15 cellular contexts compared by ENCODE assay signal in genomic region chr4:15318621-15319348, GRCh38.
A peak's percentile ranks its signal among the peaks of the same experiment; 100 is the strongest.
DNase-seq lines count a peak whose midpoint lies in the region; ATAC-seq and TF ChIP-seq lines count a peak whose summit lies in the region.
"Had no signal": no experiment of that assay in that cellular context is flagged by ENCODE, and none has a peak within 500 bp of the region (broad histone marks: within the 10 kb centered on the region; RNA-seq: fewer than 3 reads in every experiment).

No MANE protein-coding gene starts in this region.

- H3K9me3 ChIP-seq in smooth muscle cell (replicated peaks; ENCODE audit: low read depth) = no peaks in the 10 kb centered on the region
- H3K9me3 ChIP-seq: BLaER1 treated with 17β-estradiol and CSF1 and Interleukin-3, amounts not matched to agents 10 nM and 100 nM had no signal

- H3K27ac Mint-ChIP-seq in natural killer cell treated with Interleukin-12 subunit alpha and Interleukin-12 subunit beta and Interleukin-15 and Interleukin-18, amount 100 ng/mL, for 72 hours = no peak overlapping the region

- no peaks in the 10 kb centered on the region for H3K36me3 Mint-ChIP-seq in natural killer cell treated with Interleukin-12 subunit alpha and Interleukin-12 subunit beta and Interleukin-15 and Interleukin-18, amount 100 ng/mL, for 72 hours

- H3K4me1 Mint-ChIP-seq in natural killer cell treated with Interleukin-12 subunit alpha and Interleukin-12 subunit beta and Interleukin-15 and Interleukin-18, amount 100 ng/mL, for 72 hours (ENCODE audit: low read depth in 2 of 2) = no peaks in the 10 kb centered on the region

- H4K20me1 ChIP-seq in smooth muscle cell (ENCODE audit: low read depth) = no peaks in the 10 kb centered on the region
- H4K20me1 ChIP-seq: BLaER1 treated with 17β-estradiol and CSF1 and Interleukin-3, amounts not matched to agents 10 nM and 100 nM had no signal

- no peaks in the 10 kb centered on the region for H3K9me3 Mint-ChIP-seq in natural killer cell treated with Interleukin-12 subunit alpha and Interleukin-12 subunit beta and Interleukin-15 and Interleukin-18, amount 100 ng/mL, for 72 hours

- H3K9ac ChIP-seq in smooth muscle cell (ENCODE audit: low read depth) = no peak overlapping the region
- H3K9ac ChIP-seq: BLaER1 treated with 17β-estradiol and CSF1 and Interleukin-3, amounts not matched to agents 10 nM and 100 nM had no signal

- peaks cover 6% of the 10 kb centered on the region for H3K4me1 ChIP-seq in smooth muscle cell (ENCODE audit: low read depth)
- H3K4me1 ChIP-seq: BLaER1 treated with 17β-estradiol and CSF1 and Interleukin-3, amounts not matched to agents 10 nM and 100 nM had no signal

- ATAC-seq in natural killer cell treated with Interleukin-12 subunit alpha and Interleukin-12 subunit beta and Interleukin-15 and Interleukin-18, amount 100 ng/mL, for 72 hours = no peak
- ATAC-seq: HCT116, K562, Right ventricle myocardium inferior had no signal

- H3F3A ChIP-seq in smooth muscle cell (ENCODE audit: low read depth) = no peaks in the 10 kb centered on the region

- peaks cover 8 to 19% of the 10 kb centered on the region in 2 donors for H3K27me3 Mint-ChIP-seq in natural killer cell treated with Interleukin-12 subunit alpha and Interleukin-12 subunit beta and Interleukin-15 and Interleukin-18, amount 100 ng/mL, for 72 hours

- H3K4me3 Mint-ChIP-seq in natural killer cell treated with Interleukin-12 subunit alpha and Interleukin-12 subunit beta and Interleukin-15 and Interleukin-18, amount 100 ng/mL, for 72 hours = no peak overlapping the region

- DNase-seq in EL = peak; percentile 69
- DNase-seq in RPMI7951 (ENCODE audit: low read depth) = peak; percentile 69
- peak; percentile 74 for DNase-seq in fibroblast of peridontal ligament (ENCODE audit: extremely low read depth)
- no peak for DNase-seq in smooth muscle cell (lab: John Stamatoyannopoulos, UW; ENCODE audit: unreplicated experiment)
- DNase-seq in NCI-H510A treated with DMSO at 0.1 percent for 48 hours (lab: John Stamatoyannopoulos, UW) = no peak
- no peak for DNase-seq in GM03348 (ENCODE audit: low spot score)
- no peak for DNase-seq in natural killer cell treated with Interleukin-12 subunit alpha and Interleukin-12 subunit beta and Interleukin-15 and Interleukin-18, amount 100 ng/mL, for 72 hours (ENCODE audit: low spot score)
- DNase-seq: ACHN, NCI-H1092, NCI-H1694 treated with DMSO at 0.1 percent for 48 hours, NCI-H748 treated with DMSO at 0.1 percent for 48 hours had no signal

- no peak for TF ChIP-seq CTCF in smooth muscle cell (IDR thresholded peaks at IDR 0.05; ENCODE audit: borderline replicate concordance, insufficient read depth, poor library complexity, severe bottlenecking)

- H3K27ac ChIP-seq in smooth muscle cell (ENCODE audit: low read depth) = no peak overlapping the region
- H3K27ac ChIP-seq: BLaER1 treated with 17β-estradiol and CSF1 and Interleukin-3, amounts not matched to agents 10 nM and 100 nM had no signal

- H3K27me3 ChIP-seq in smooth muscle cell (ENCODE audit: low read depth) = no peaks in the 10 kb centered on the region
- H3K27me3 ChIP-seq: BLaER1 treated with 17β-estradiol and CSF1 and Interleukin-3, amounts not matched to agents 10 nM and 100 nM had no signal

- no peak overlapping the region for H3K4me3 ChIP-seq in smooth muscle cell
- H3K4me3 ChIP-seq: BLaER1 treated with 17β-estradiol and CSF1 and Interleukin-3, amounts not matched to agents 10 nM and 100 nM; K562 had no signal

- H3K4me2 ChIP-seq in smooth muscle cell = peak overlapping the region; percentile 8
- H3K4me2 ChIP-seq: BLaER1 treated with 17β-estradiol and CSF1 and Interleukin-3, amounts not matched to agents 10 nM and 100 nM had no signal

- H3K79me2 ChIP-seq in smooth muscle cell (ENCODE audit: low read depth) = no peaks in the 10 kb centered on the region

- H3K36me3 ChIP-seq in smooth muscle cell (ENCODE audit: low read depth) = no peaks in the 10 kb centered on the region
- H3K36me3 ChIP-seq: BLaER1 treated with 17β-estradiol and CSF1 and Interleukin-3, amounts not matched to agents 10 nM and 100 nM had no signal

- 61% methylated on average over 4 of the region's 4 CpGs for WGBS in smooth muscle cell (ENCODE audit: low lambda C conversion rate)

- no peak overlapping the region for H2AFZ ChIP-seq in smooth muscle cell (ENCODE audit: low read depth)

Comparison
In these comparisons a context has a peak if more than half of its experiments do, and no peak if none do; other contexts are left out.
1. DNase-seq: peak in EL (single experiment), RPMI7951 (single experiment) and fibroblast of peridontal ligament (single experiment); none in smooth muscle cell (single experiment), NCI-H510A treated with DMSO at 0.1 percent for 48 hours (single experiment), GM03348 (single experiment) and natural killer cell treated with Interleukin-12 subunit alpha and Interleukin-12 subunit beta and Interleukin-15 and Interleukin-18, amount 100 ng/mL, for 72 hours (single experiment).